In the genomic region with DNA sequence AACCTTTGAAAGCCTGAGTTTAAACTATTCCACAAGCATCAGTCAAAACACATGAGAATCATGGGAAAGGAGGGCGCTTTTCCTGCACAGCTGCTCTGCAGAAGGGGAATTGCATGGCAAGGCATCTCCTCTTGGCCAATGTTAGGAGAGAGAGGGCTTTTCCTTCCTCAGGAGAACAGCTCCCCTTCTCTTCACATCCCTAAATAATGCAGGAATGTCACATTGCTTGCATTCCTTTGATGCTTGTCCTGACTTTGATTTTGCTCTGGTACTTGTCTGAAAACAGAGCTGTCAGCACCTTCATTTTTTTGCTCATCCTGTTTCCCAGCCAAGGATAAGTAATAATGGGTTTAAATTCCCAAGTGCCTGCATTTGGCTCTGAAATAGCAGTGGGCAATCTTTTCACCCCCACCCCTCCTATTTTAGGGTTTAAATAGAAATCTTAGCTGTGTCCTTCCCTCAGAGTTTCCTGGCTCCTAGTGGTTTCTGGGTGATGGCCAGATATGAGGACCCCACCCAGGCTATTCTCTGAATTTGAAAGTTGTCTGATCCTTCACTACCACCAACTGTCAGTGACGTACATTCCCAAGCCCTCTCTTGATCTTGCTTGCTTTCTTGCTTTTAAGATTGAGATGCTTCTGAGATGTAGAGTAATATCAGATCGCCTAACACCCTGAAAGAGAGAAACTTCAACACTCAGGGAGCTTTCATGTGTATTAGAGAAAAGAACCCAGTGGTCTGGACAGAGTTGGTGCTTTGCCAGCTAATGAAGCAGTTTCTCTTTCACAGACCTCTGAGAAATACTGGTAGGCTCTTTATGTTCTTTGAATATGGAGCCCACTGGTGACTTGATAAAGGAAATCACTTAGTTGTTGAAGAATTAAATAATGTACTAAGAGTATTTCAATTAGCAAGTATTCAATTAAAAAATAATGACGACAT, we compare ENCODE assay signal across 13 cellular contexts.
DNase-seq lines count a peak whose midpoint lies in the region; ATAC-seq and TF ChIP-seq lines count a peak whose summit lies in the region.
"Had no signal": no experiment of that assay in that cellular context is flagged by ENCODE, and none has a peak within 500 bp of the region (broad histone marks: within the 10 kb centered on the region; RNA-seq: fewer than 3 reads in every experiment).

No MANE protein-coding gene starts in this region.

- H3K9me3 ChIP-seq in HUES64 (ENCODE audit: insufficient read depth, low read depth, low read length) (no peaks in the 10 kb centered on the region), suprapubic skin (no peaks in the 10 kb centered on the region)

- DNase-seq in iPS-NIHi7 (ENCODE audit: extremely low spot score) (peak; percentile 72), suprapubic skin (ENCODE audit: low spot score in 2 of 2) (no peak), NOMO-1 treated with dmso at 0.1 percent for 144 hours (lab: John Stamatoyannopoulos, UW; ENCODE audit: unreplicated experiment) (no peak)
- DNase-seq in activated naive CD4-positive, alpha-beta T cell treated with anti-CD3 and anti-CD28 coated beads, Interleukin-2, amount 50 U/mL, for 16 hours, result no peak
- DNase-seq: activated CD4-positive, alpha-beta T cell treated with anti-CD3 and anti-CD28 coated beads, Interleukin-2, amount 10 ng/mL, durations not matched to agents 24 days and 14 days; activated T-cell treated with anti-CD3 and anti-CD28 coated beads, Interleukin-2, amount 50 U/mL, for 72 hours; brain microvascular endothelial cell; naive B cell; NCI-H2081; substantia nigra had no signal

- TF ChIP-seq CTCF in brain (conservative IDR thresholded peaks at IDR 0.05) (no peak), suprapubic skin (IDR thresholded peaks at IDR 0.05) (no peak)

- H3K36me3 Mint-ChIP-seq in brain, result no peaks in the 10 kb centered on the region
- H3K36me3 Mint-ChIP-seq: naive B cell had no signal

- H3K4me1 ChIP-seq in HUES64 (ENCODE audit: insufficient read depth, low read length) (peaks cover 20% of the 10 kb centered on the region), suprapubic skin (peaks cover 13% of the 10 kb centered on the region)

- peak overlapping the region; percentile 30 to 95 (median 47) for H3K27ac Mint-ChIP-seq in brain
- H3K27ac Mint-ChIP-seq: activated CD4-positive, alpha-beta T cell treated with anti-CD3 and anti-CD28 coated beads, Interleukin-2, amount 10 ng/mL, durations not matched to agents 24 days and 14 days; activated T-cell treated with anti-CD3 and anti-CD28 coated beads, Interleukin-2, amount 50 U/mL, for 72 hours; naive B cell had no signal

- no peak for ATAC-seq in HG03045 (IDR thresholded peaks at IDR 0.05; ENCODE audit: unreplicated experiment)
- ATAC-seq: activated T-cell treated with anti-CD3 and anti-CD28 coated beads, Interleukin-2, amount 50 U/mL, for 72 hours had no signal

- H3K9ac ChIP-seq in HUES64 (ENCODE audit: low read depth, low read length), result no peak overlapping the region

- H3K9me3 Mint-ChIP-seq in brain, result no peaks in the 10 kb centered on the region
- H3K9me3 Mint-ChIP-seq: activated CD4-positive, alpha-beta T cell treated with anti-CD3 and anti-CD28 coated beads, Interleukin-2, amount 10 ng/mL, durations not matched to agents 24 days and 14 days; activated T-cell treated with anti-CD3 and anti-CD28 coated beads, Interleukin-2, amount 50 U/mL, for 72 hours; naive B cell had no signal

- H3K36me3 ChIP-seq in HUES64 (ENCODE audit: insufficient read depth, low read length) (no peaks in the 10 kb centered on the region), suprapubic skin (no peaks in the 10 kb centered on the region)
- H3K36me3 ChIP-seq: brain microvascular endothelial cell had no signal

- no peaks in the 10 kb centered on the region for H3K27me3 Mint-ChIP-seq in brain

- H3K27me3 ChIP-seq in HUES64 (ENCODE audit: insufficient read depth, low read length), result no peaks in the 10 kb centered on the region
- no peaks in the 10 kb centered on the region for H3K27me3 ChIP-seq in suprapubic skin
- H3K27me3 ChIP-seq: brain microvascular endothelial cell had no signal

- WGBS in HUES64, result 41% methylated on average over 3 of the region's 4 CpGs
- whole genome bisulfite sequencing in suprapubic skin, result 41% methylated on average over 4 of the region's 4 CpGs

- H3K4me1 Mint-ChIP-seq in brain, result peaks cover 38% of the 10 kb centered on the region
- H3K4me1 Mint-ChIP-seq: activated CD4-positive, alpha-beta T cell treated with anti-CD3 and anti-CD28 coated beads, Interleukin-2, amount 10 ng/mL, durations not matched to agents 24 days and 14 days; naive B cell had no signal

- TF ChIP-seq POLR2A in suprapubic skin (IDR thresholded peaks at IDR 0.05), result no peak

- H3K4me3 ChIP-seq in HUES64 (ENCODE audit: low read length) (no peak overlapping the region), suprapubic skin (no peak overlapping the region)

- no peak for TF ChIP-seq EP300 in suprapubic skin (IDR thresholded peaks at IDR 0.05)

- H3K27ac ChIP-seq in HUES64 (ENCODE audit: low read depth, low read length), result peak overlapping the region; percentile 69
- peak overlapping the region; percentile 8 for H3K27ac ChIP-seq in suprapubic skin
- H3K27ac ChIP-seq: brain microvascular endothelial cell had no signal

- peak overlapping the region in 3 of 5 experiments; percentile 17 to 52 (median 23) for H3K4me3 Mint-ChIP-seq in brain
- H3K4me3 Mint-ChIP-seq: activated CD4-positive, alpha-beta T cell treated with anti-CD3 and anti-CD28 coated beads, Interleukin-2, amount 10 ng/mL, durations not matched to agents 24 days and 14 days; activated T-cell treated with anti-CD3 and anti-CD28 coated beads, Interleukin-2, amount 50 U/mL, for 72 hours; naive B cell had no signal
